7 cellular contexts compared by ENCODE assay signal in the genomic region with DNA sequence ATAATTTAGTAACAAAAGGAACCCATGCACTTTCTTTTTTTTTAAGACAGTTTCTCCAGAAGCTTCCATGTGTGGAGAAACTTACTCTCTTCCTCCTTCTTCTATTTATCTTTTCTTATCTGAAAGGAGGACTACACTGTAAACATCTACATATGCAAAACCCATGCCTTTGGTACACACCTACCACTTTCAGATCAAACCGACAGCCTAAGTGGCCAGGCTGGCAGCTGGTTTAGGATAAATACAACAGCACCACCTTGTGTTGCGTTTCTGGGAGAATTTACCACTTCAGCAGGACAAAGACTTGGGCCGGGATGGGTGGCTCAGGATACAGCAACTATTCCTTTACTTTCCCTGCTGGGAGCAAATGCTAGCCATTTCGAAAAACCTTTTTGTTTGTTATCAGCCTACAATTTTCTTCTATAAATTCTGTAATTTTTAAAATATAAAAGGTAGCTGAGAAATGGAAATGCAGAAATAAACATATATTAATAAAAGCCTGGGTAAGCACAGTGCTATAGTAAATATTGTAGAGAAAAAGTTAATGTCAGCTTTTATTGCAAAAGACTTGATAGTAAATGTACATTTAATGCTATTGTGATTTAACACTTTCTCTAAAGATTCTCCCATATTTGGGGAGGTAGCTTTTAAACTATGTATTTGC.
DNase-seq lines count a peak whose midpoint lies in the region; ATAC-seq and TF ChIP-seq lines count a peak whose summit lies in the region.

No MANE protein-coding gene starts in this region.

- TF ChIP-seq CTCF in adrenal gland (IDR thresholded peaks at IDR 0.05) (peak; percentile 63 to 86 (median 84)), heart right ventricle (IDR thresholded peaks at IDR 0.05) (peak; percentile 41 to 90 (median 78))

- ATAC-seq in GM18498 (IDR thresholded peaks at IDR 0.05; ENCODE audit: unreplicated experiment) = peak; percentile 67
- ATAC-seq in HG02798 (IDR thresholded peaks at IDR 0.05; ENCODE audit: poor library complexity, unreplicated experiment) = peak; percentile 80
- ATAC-seq in heart right ventricle = peak; percentile 83 to 94 (median 88)

- H3K4me3 ChIP-seq in adrenal gland = no peak overlapping the region
- no peak overlapping the region for H3K4me3 ChIP-seq in heart right ventricle

- H3K27ac ChIP-seq in adrenal gland = peak overlapping the region in 2 of 5 donors; percentile 52 to 81
- H3K27ac ChIP-seq in heart right ventricle = peak overlapping the region in 7 of 10 donors; percentile 62 to 84 (median 77)

- H3K27me3 ChIP-seq in adrenal gland = no peaks in the 10 kb centered on the region
- H3K27me3 ChIP-seq in heart right ventricle = no peaks in the 10 kb centered on the region

- H3K4me1 ChIP-seq in adrenal gland (replicated peaks in 1 of 2) (peaks cover 18 to 39% of the 10 kb centered on the region in 2 donors), heart right ventricle (peaks cover 6 to 55% (median 36%) of the 10 kb centered on the region in 9 donors)

- no peaks in the 10 kb centered on the region for H3K36me3 ChIP-seq in adrenal gland (replicated peaks in 1 of 2)
- no peaks in the 10 kb centered on the region for H3K36me3 ChIP-seq in heart right ventricle

- intact Hi-C loops in adrenal gland (cut with DNase I) = loop anchor here (10.0 kb wide), 2 partner anchors 169 to 179 kb away; no protein-coding TSS in a partner anchor
- intact Hi-C loops in heart right ventricle (cut with DNase I) = loop anchor here (2.0 to 10.0 kb wide), 13 partner anchors 47 to 1139 kb away; partner anchors contain the start of gene PDS5B (in 5 of the 10)

- TF ChIP-seq POLR2A in adrenal gland (IDR thresholded peaks at IDR 0.05) = no peak

- no peaks in the 10 kb centered on the region for H3K9me3 ChIP-seq in adrenal gland (replicated peaks in 1 of 3)
- H3K9me3 ChIP-seq in heart right ventricle = peaks cover 0 to 12% (median 4%) of the 10 kb centered on the region in 11 donors

- DNase-seq in NCI-H146 (lab: John Stamatoyannopoulos, UW) (peak; percentile 86), T-helper 1 cell (peak; percentile 27 to 82 (median 52)), adrenal gland (peak; percentile 79 to 93 (median 88)), heart right ventricle (peak; percentile 27 to 86), pulmonary artery endothelial cell (ENCODE audit: low read depth, low spot score) (peak; percentile 68)

- 2 to 4% (median 3%) methylated on average over 4 of the region's 4 CpGs for WGBS in adrenal gland, 4 donors
- 1 to 2% methylated on average over 4 of the region's 4 CpGs for WGBS in heart right ventricle, 2 donors
